ENCODE assay signal across 11 cellular contexts in the genomic region with DNA sequence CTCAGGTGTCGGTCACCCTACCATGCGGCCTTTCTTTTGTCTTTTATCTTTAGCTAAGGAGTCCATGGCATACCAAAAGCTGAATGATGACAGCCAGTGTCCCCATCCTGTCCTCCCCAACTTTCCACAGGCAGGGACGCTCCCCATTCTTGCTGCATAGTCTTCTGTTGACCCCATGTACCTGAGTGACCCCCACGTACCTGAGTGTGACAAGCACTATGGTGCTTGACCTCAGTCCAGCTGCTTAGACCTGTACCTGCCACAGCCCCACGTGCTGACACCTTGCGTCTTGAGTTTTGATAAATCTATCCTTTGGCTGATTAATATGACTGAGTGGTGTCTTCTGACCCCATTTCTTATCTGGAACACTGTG. TPM values are rescaled to one million over a fixed set of nuclear protein-coding genes. Genes with fewer than 3 reads are reported as not detected.
A peak's percentile ranks its signal among the peaks of the same experiment; 100 is the strongest.
DNase-seq lines count a peak whose midpoint lies in the region; ATAC-seq, FAIRE-seq and TF ChIP-seq lines count a peak whose summit lies in the region.
"Had no signal": no experiment of that assay in that cellular context is flagged by ENCODE, and none has a peak within 500 bp of the region (broad histone marks: within the 10 kb centered on the region; RNA-seq: fewer than 3 reads in every experiment).

No MANE protein-coding gene starts in this region.

- DNase-seq in H1 (ENCODE audit: low read depth in 1 of 2, low spot score in 2 of 2), result no peak
- DNase-seq in progenitor cell of endocrine pancreas (ENCODE audit: low spot score, unreplicated experiment), result no peak
- no peak for DNase-seq in ureter (ENCODE audit: low spot score)
- DNase-seq in stimulated activated naive B cell treated with anti-CD40 and anti-IgM and Interleukin-4, amounts not matched to agents 10 μg/mL and 1 μg/mL and 100 μg/mL, for 72 hours, result no peak
- DNase-seq: amniotic stem cell, NCI-H1105 treated with DMSO at 0.1 percent for 48 hours had no signal

- H3F3A ChIP-seq in Loucy (ENCODE audit: low read depth), result peaks cover 26% of the 10 kb centered on the region

- H4K91ac ChIP-seq in H1 (replicated peaks; ENCODE audit: insufficient read length, low read length), result no peak overlapping the region

- H3K14ac ChIP-seq in H1 (ENCODE audit: insufficient read length), result no peak overlapping the region

- H3K4ac ChIP-seq in H1 (replicated peaks; ENCODE audit: insufficient read length, low read depth, low read length), result no peak overlapping the region

- H3K9me3 ChIP-seq in Loucy (ENCODE audit: insufficient read depth, low read depth, low read length) (no peaks in the 10 kb centered on the region), H1 (ENCODE audit: insufficient read depth in 2 of 2, low read depth in 1 of 2, low read length in 1 of 2) (0 out of 4 replicates have a peak, but pooled peaks cover 0 to 4% of the 10 kb centered on the region in 2 experiments), parathyroid adenoma (ENCODE audit: control insufficient read depth, low read length) (no peaks in the 10 kb centered on the region)

- no peak for TF ChIP-seq CTCF in Loucy (conservative IDR thresholded peaks at IDR 0.05; ENCODE audit: low read length)
- no peak for TF ChIP-seq CTCF in H1 (IDR thresholded peaks at IDR 0.05; ENCODE audit: control extremely low read depth in 1 of 3, insufficient read depth in 1 of 3, low read depth in 1 of 3, low read length in 3 of 3)
- no peak for TF ChIP-seq CTCF in parathyroid adenoma (IDR thresholded peaks at IDR 0.05)
- TF ChIP-seq CTCF in progenitor cell of endocrine pancreas (IDR thresholded peaks at IDR 0.05; ENCODE audit: unreplicated experiment), result no peak

- no peak overlapping the region; the same call in 1 of the 2 replicates for H4K8ac ChIP-seq in H1 (ENCODE audit: extremely low read depth, insufficient read depth, low read length)

- H3K18ac ChIP-seq in H1 (ENCODE audit: extremely low read depth, low read length), result no peak overlapping the region

- no peak overlapping the region for H2BK20ac ChIP-seq in H1 (ENCODE audit: low read length)

- H3K9ac ChIP-seq in Loucy (ENCODE audit: low read depth, low read length, poor library complexity, severe bottlenecking), result no peak overlapping the region
- no peak overlapping the region for H3K9ac ChIP-seq in H1 (replicated peaks in 1 of 4; ENCODE audit: extremely low read depth in 1 of 4, low read depth in 3 of 4, low read length in 3 of 4)
- H3K9ac ChIP-seq in parathyroid adenoma, result no peak overlapping the region
- H3K9ac ChIP-seq: neural progenitor cell had no signal

- no peak overlapping the region for H3K23ac ChIP-seq in H1 (ENCODE audit: insufficient read length)

- peak overlapping the region; percentile 11; the same call in 1 of the 2 replicates for H2AK5ac ChIP-seq in H1 (ENCODE audit: low read depth, low read length)

- H3K56ac ChIP-seq in H1 (replicated peaks; ENCODE audit: insufficient read length, low read depth, low read length), result no peak overlapping the region

- no peak overlapping the region for H3K27ac Mint-ChIP-seq in progenitor cell of endocrine pancreas
- no peak overlapping the region for H3K27ac Mint-ChIP-seq in stimulated activated naive B cell treated with anti-CD40 and anti-IgM and Interleukin-4, amounts not matched to agents 10 μg/mL and 1 μg/mL and 100 μg/mL, for 72 hours

- H3K4me2 ChIP-seq in Loucy (ENCODE audit: low read depth, low read length, poor library complexity, severe bottlenecking) (peak overlapping the region; percentile 5), H1 (ENCODE audit: insufficient read depth in 1 of 2, low read depth in 2 of 2, low read length in 2 of 2) (no peak overlapping the region), parathyroid adenoma (ENCODE audit: low read length) (no peak overlapping the region)
- H3K4me2 ChIP-seq: neural progenitor cell had no signal

- no peak overlapping the region for H4K5ac ChIP-seq in H1 (ENCODE audit: insufficient read length, low read depth, low read length)

- 95% methylated on average over 6 of the region's 6 CpGs; no CpG with 5 or more reads in 1 of the 2 experiments for WGBS in H1 (ENCODE audit: extremely low coverage in 1 of 2, insufficient coverage in 1 of 2, insufficient read length in 1 of 2, insufficient replicate concordance in 2 of 2, low coverage in 1 of 2, low lambda C conversion rate in 2 of 2, missing lambda C conversion rate in 1 of 2), 2 experiments

- peak overlapping the region; percentile 60; the same call in 1 of the 2 replicates for H2BK12ac ChIP-seq in H1 (ENCODE audit: low read depth, low read length)

- peaks cover 6% of the 10 kb centered on the region for H3K36me3 Mint-ChIP-seq in progenitor cell of endocrine pancreas (ENCODE audit: insufficient read depth)
- H3K36me3 Mint-ChIP-seq in stimulated activated naive B cell treated with anti-CD40 and anti-IgM and Interleukin-4, amounts not matched to agents 10 μg/mL and 1 μg/mL and 100 μg/mL, for 72 hours, result peaks cover 7 to 18% of the 10 kb centered on the region in 2 donors

- H4K20me1 ChIP-seq in Loucy (ENCODE audit: insufficient read depth, low read length, poor library complexity, severe bottlenecking) (peaks cover 2% of the 10 kb centered on the region), H1 (replicated peaks in 1 of 2; ENCODE audit: control insufficient read depth in 1 of 2, insufficient read depth in 2 of 2, low read length in 2 of 2) (peaks cover 23 to 49% of the 10 kb centered on the region in 2 experiments)

- no peak for ATAC-seq in HG02759 (IDR thresholded peaks at IDR 0.05; ENCODE audit: unreplicated experiment)
- ATAC-seq in stimulated activated naive B cell treated with anti-CD40 and anti-IgM and Interleukin-4, amounts not matched to agents 10 μg/mL and 1 μg/mL and 100 μg/mL, for 72 hours (replicated peaks), result no peak

- CTCF ChIA-PET in H1 (lab: Charles Lee; ENCODE audit: partially characterized antibody), result interaction anchor here (1.0 to 1.4 kb wide), 4 partner anchors 20 to 56 kb away, joined by 3 to 4 read pairs (median 4); no protein-coding TSS in a partner anchor

- no peaks in the 10 kb centered on the region for H3K9me3 Mint-ChIP-seq in progenitor cell of endocrine pancreas (ENCODE audit: low read depth)
- H3K9me3 Mint-ChIP-seq in stimulated activated naive B cell treated with anti-CD40 and anti-IgM and Interleukin-4, amounts not matched to agents 10 μg/mL and 1 μg/mL and 100 μg/mL, for 72 hours, result no peaks in the 10 kb centered on the region
- H3K9me3 Mint-ChIP-seq: neural progenitor cell had no signal

- H2BK120ac ChIP-seq in H1 (replicated peaks; ENCODE audit: low read depth, low read length), result no peak overlapping the region

- H3K27ac ChIP-seq in ACC112 (ENCODE audit: low read depth, low read length), result peak overlapping the region; percentile 92
- peak overlapping the region; percentile 36; the same call in 1 of the 2 replicates for H3K27ac ChIP-seq in H1 (ENCODE audit: low read depth, low read length)
- peak overlapping the region; percentile 83 for H3K27ac ChIP-seq in parathyroid adenoma
- H3K27ac ChIP-seq: neural progenitor cell had no signal

- H3K27me3 ChIP-seq in ACC112 (ENCODE audit: insufficient read depth, low read length) (no peaks in the 10 kb centered on the region), Loucy (ENCODE audit: insufficient read depth, low read length, poor library complexity, severe bottlenecking) (no peaks in the 10 kb centered on the region), H1 (replicated peaks in 1 of 4; ENCODE audit: control insufficient read depth in 3 of 4, extremely low read depth in 1 of 4, insufficient read depth in 3 of 4, low read length in 3 of 4) (no peaks in the 10 kb centered on the region), parathyroid adenoma (ENCODE audit: control insufficient read depth, insufficient read depth, low read length) (no peaks in the 10 kb centered on the region)
- H3K27me3 ChIP-seq: neural progenitor cell had no signal

- no peak for TF ChIP-seq RAD21 in H1 (IDR thresholded peaks at IDR 0.05 in 1 of 2, conservative IDR thresholded peaks at IDR 0.05 in 1 of 2; ENCODE audit: low read depth in 2 of 2, low read length in 2 of 2)

- POLR2A ChIA-PET in H1 (lab: Charles Lee; ENCODE audit: partially characterized antibody), result no interaction called here

- no peak overlapping the region for H3K4me3 Mint-ChIP-seq in progenitor cell of endocrine pancreas (ENCODE audit: low read depth)
- no peak overlapping the region for H3K4me3 Mint-ChIP-seq in stimulated activated naive B cell treated with anti-CD40 and anti-IgM and Interleukin-4, amounts not matched to agents 10 μg/mL and 1 μg/mL and 100 μg/mL, for 72 hours
- H3K4me3 Mint-ChIP-seq: neural progenitor cell had no signal

- H3K4me1 Mint-ChIP-seq in progenitor cell of endocrine pancreas (ENCODE audit: low read depth), result peaks cover 20% of the 10 kb centered on the region
- H3K4me1 Mint-ChIP-seq in stimulated activated naive B cell treated with anti-CD40 and anti-IgM and Interleukin-4, amounts not matched to agents 10 μg/mL and 1 μg/mL and 100 μg/mL, for 72 hours, result peaks cover 42 to 58% of the 10 kb centered on the region in 2 donors

- no peak for TF ChIP-seq EP300 in H1 (IDR thresholded peaks at IDR 0.05; ENCODE audit: borderline replicate concordance in 1 of 2, low read depth in 2 of 2, low read length in 2 of 2)

- H3K79me2 ChIP-seq in ACC112 (ENCODE audit: control insufficient read depth, insufficient read depth, low read length, unreplicated experiment), result peaks cover 95% of the 10 kb centered on the region
- peaks cover 75% of the 10 kb centered on the region for H3K79me2 ChIP-seq in Loucy (ENCODE audit: insufficient read depth, low read length)
- H3K79me2 ChIP-seq in H1 (ENCODE audit: control insufficient read depth in 1 of 2, insufficient read depth in 2 of 2, low read length in 2 of 2), result peaks cover 66 to 99% of the 10 kb centered on the region in 2 experiments
- H3K79me2 ChIP-seq in parathyroid adenoma, result peaks cover 54% of the 10 kb centered on the region

- H2AFZ ChIP-seq in ACC112 (ENCODE audit: low read length, unreplicated experiment) (no peak overlapping the region), Loucy (ENCODE audit: low read length) (no peak overlapping the region), H1 (ENCODE audit: low read length) (no peak overlapping the region), parathyroid adenoma (no peak overlapping the region)
- H2AFZ ChIP-seq: neural progenitor cell had no signal

- H3K4me1 ChIP-seq in ACC112 (ENCODE audit: control insufficient read depth, insufficient read depth, low read length, unreplicated experiment) (peaks cover 19% of the 10 kb centered on the region), Loucy (ENCODE audit: insufficient read depth, low read length, poor library complexity, severe bottlenecking) (peaks cover 24% of the 10 kb centered on the region), H1 (replicated peaks in 1 of 4; ENCODE audit: control insufficient read depth in 3 of 4, insufficient read depth in 4 of 4, low read length in 3 of 4) (peaks cover 4 to 26% (median 17%) of the 10 kb centered on the region in 4 experiments), parathyroid adenoma (no peaks in the 10 kb centered on the region)

- H3K4me3 ChIP-seq in ACC112 (ENCODE audit: low read depth, low read length), result no peak overlapping the region
- H3K4me3 ChIP-seq in Loucy (ENCODE audit: low read length, poor library complexity, severe bottlenecking), result no peak overlapping the region
- H3K4me3 ChIP-seq in H1 (ENCODE audit: extremely low read depth in 1 of 4, insufficient read depth in 2 of 4, low read depth in 3 of 4, low read length in 4 of 4), result no peak overlapping the region
- no peak overlapping the region for H3K4me3 ChIP-seq in parathyroid adenoma (ENCODE audit: low read depth, low read length)
- H3K4me3 ChIP-seq: neural progenitor cell had no signal

- no peaks in the 10 kb centered on the region for H3K27me3 Mint-ChIP-seq in progenitor cell of endocrine pancreas
- H3K27me3 Mint-ChIP-seq in stimulated activated naive B cell treated with anti-CD40 and anti-IgM and Interleukin-4, amounts not matched to agents 10 μg/mL and 1 μg/mL and 100 μg/mL, for 72 hours, result no peaks in the 10 kb centered on the region

- H3K9me2 ChIP-seq in Loucy (replicated peaks; ENCODE audit: low read depth, low read length), result no peaks in the 10 kb centered on the region

- H2BK15ac ChIP-seq in H1 (ENCODE audit: low read length), result no peak overlapping the region

- H3K23me2 ChIP-seq in H1 (ENCODE audit: low read depth, low read length), result no peaks in the 10 kb centered on the region

- TF ChIP-seq POLR2A in H1 (IDR thresholded peaks at IDR 0.05; ENCODE audit: control extremely low read depth in 1 of 2, low read depth in 2 of 2, low read length in 2 of 2), result no peak

- peaks cover 30% of the 10 kb centered on the region; the same call in 1 of the 2 replicates for H3K36me3 ChIP-seq in ACC112 (ENCODE audit: insufficient read depth, low read length)
- no peaks in the 10 kb centered on the region for H3K36me3 ChIP-seq in Loucy (ENCODE audit: insufficient read depth, low read length)
- no peaks in the 10 kb centered on the region for H3K36me3 ChIP-seq in H1 (ENCODE audit: control insufficient read depth in 2 of 4, insufficient read depth in 4 of 4, low read length in 3 of 4)
- no peaks in the 10 kb centered on the region for H3K36me3 ChIP-seq in parathyroid adenoma (ENCODE audit: control insufficient read depth, insufficient read depth, low read length)
- H3K36me3 ChIP-seq: neural progenitor cell had no signal

- no peak for FAIRE-seq in H1 (lab: Jason Lieb, UNC)

- peaks cover 51% of the 10 kb centered on the region for H3K79me1 ChIP-seq in H1 (ENCODE audit: low read depth, low read length)

- H2BK5ac ChIP-seq in H1 (ENCODE audit: low read depth, low read length), result peak overlapping the region; percentile 60; the same call in 1 of the 2 replicates

RNA-seq across cellular contexts. Expression of a gene that starts 26.9 kb away (rescaled TPM):
- total RNA-seq in H1 (2021; fragmentation: NEBNext Ultra II Directional; extraction: Animal tissue kit (Norgen Biotek cat#: 25700)), result 80.2 and 87.6 TPM in 2 replicates
- polyA plus RNA-seq in H1 (2011; rRNA removed), result 8.3 and 14.5 TPM in 2 replicates
- 8.6 TPM for polyA plus RNA-seq in H1 (2011; cell fraction: cytosol; rRNA removed)
- polyA plus RNA-seq in H1 (2011; cell fraction: nucleus; rRNA removed), result 19.2 TPM
- 24.8 to 35.9 TPM (median 32.3 TPM) in 4 replicates for polyA plus RNA-seq in H1 (2012, experiment 1 of 2)
- polyA plus RNA-seq in H1 (2012, experiment 2 of 2), result 36.5 TPM
- 40.2 TPM for polyA plus RNA-seq in H1 (2013, experiment 1 of 2)
- 39.7 TPM for polyA plus RNA-seq in H1 (2013, experiment 2 of 2)
- polyA minus RNA-seq in H1 (2011; rRNA and poly(A)+ RNA removed), result 6.3 and 7.3 TPM in 2 replicates
- 30.0 TPM for polyA minus RNA-seq in H1 (2011; cell fraction: cytosol; rRNA and poly(A)+ RNA removed)
- polyA minus RNA-seq in H1 (2011; cell fraction: nucleus; rRNA and poly(A)+ RNA removed), result 27.1 TPM
- total RNA-seq in progenitor cell of endocrine pancreas, result 56.2 and 59.4 TPM in 2 replicates
- total RNA-seq in ureter, result 77.5 TPM

Comparison
In these comparisons a context has a peak if more than half of its experiments do, and no peak if none do; other contexts are left out.
1. H3K27ac ChIP-seq: peak in every context shown above with its lines; median percentile 92 in ACC112; 83 in parathyroid adenoma; 36 in H1.